In genomic region chr2:219598308-219599078, GRCh38 we compare ENCODE assay signal across 8 cellular contexts. TPM values are rescaled to one million over a fixed set of nuclear protein-coding genes. Genes with fewer than 3 reads are reported as not detected.
A peak's percentile ranks its signal among the peaks of the same experiment; 100 is the strongest.
DNase-seq lines count a peak whose midpoint lies in the region; FAIRE-seq and TF ChIP-seq lines count a peak whose summit lies in the region.

No MANE protein-coding gene starts in this region.

- DNase-seq in ACHN (peak; percentile 9), HAP-1 (ENCODE audit: low spot score in 2 of 2) (peak; percentile 39 to 52), astrocyte (ENCODE audit: low read depth) (no peak), lung microvascular endothelial cell (ENCODE audit: low read depth in 2 of 2) (peak; percentile 33 to 53), GM12891 (ENCODE audit: insufficient read length, low spot score) (no peak), GM19239 (ENCODE audit: insufficient read length, low spot score) (no peak), NCI-H1436 treated with DMSO at 0.1 percent for 48 hours (lab: John Stamatoyannopoulos, UW) (no peak), NCI-H2107 (lab: John Stamatoyannopoulos, UW) (no peak)

- H3K9me3 ChIP-seq in HAP-1, result no peaks in the 10 kb centered on the region
- H3K9me3 ChIP-seq in astrocyte (ENCODE audit: insufficient read depth, low read depth, low read length), result no peaks in the 10 kb centered on the region

- peak overlapping the region; percentile 84 for H3K27ac ChIP-seq in astrocyte (ENCODE audit: low read depth, low read length)

- H4K20me1 ChIP-seq in astrocyte (ENCODE audit: insufficient read depth, low read length), result no peaks in the 10 kb centered on the region

- H3K79me2 ChIP-seq in astrocyte (ENCODE audit: insufficient read depth, low read length), result peaks cover 8% of the 10 kb centered on the region

- H2AFZ ChIP-seq in astrocyte (ENCODE audit: low read depth, low read length), result peak overlapping the region; percentile 84

- H3K27me3 Mint-ChIP-seq in astrocyte (ENCODE audit: low read depth, unreplicated experiment), result no peaks in the 10 kb centered on the region

- FAIRE-seq in astrocyte (lab: Jason Lieb, UNC) (no peak), GM12891 (lab: Jason Lieb, UNC) (no peak), GM19239 (lab: Jason Lieb, UNC) (no peak)

- H3K27ac Mint-ChIP-seq in astrocyte (ENCODE audit: unreplicated experiment), result peak overlapping the region; percentile 99

- H3K4me1 ChIP-seq in HAP-1 (peaks cover 8% of the 10 kb centered on the region), astrocyte (ENCODE audit: insufficient read depth, low read length) (peaks cover 11% of the 10 kb centered on the region)

- in situ Hi-C loops in ACHN (cut with HindIII; ENCODE audit: low pct_ligation_motif_present, low pct_unique_long_range_greater_than_20kb, low sequenced_read_pairs), result no loop called here
- in situ Hi-C loops in HAP-1 (cut with MboI; ENCODE audit: low sequenced_read_pairs), result no loop called here

- H3K4me1 Mint-ChIP-seq in astrocyte (ENCODE audit: low read depth, unreplicated experiment), result peaks cover 28% of the 10 kb centered on the region

- no peaks in the 10 kb centered on the region for H3K36me3 ChIP-seq in HAP-1 (replicated peaks)
- peaks cover 5% of the 10 kb centered on the region for H3K36me3 ChIP-seq in astrocyte (ENCODE audit: insufficient read depth, low read length)

- H3K9ac ChIP-seq in astrocyte (ENCODE audit: low read length), result peak overlapping the region; percentile 91

- H3K4me3 Mint-ChIP-seq in astrocyte (ENCODE audit: unreplicated experiment), result peak overlapping the region; percentile 96

- peaks cover 5% of the 10 kb centered on the region for H3K36me3 Mint-ChIP-seq in astrocyte (ENCODE audit: low read depth, unreplicated experiment)

- no peaks in the 10 kb centered on the region for H3K9me3 Mint-ChIP-seq in astrocyte (ENCODE audit: unreplicated experiment)

- peak overlapping the region; percentile 95 for H3K4me2 ChIP-seq in astrocyte (ENCODE audit: low read length)

- no peak for TF ChIP-seq POLR2A in GM12891 (IDR thresholded peaks at IDR 0.05; ENCODE audit: low read depth, low read length)

- TF ChIP-seq CTCF in astrocyte (IDR thresholded peaks at IDR 0.05; ENCODE audit: insufficient read depth, low read depth, low read length), result no peak

- no peaks in the 10 kb centered on the region for H3K27me3 ChIP-seq in HAP-1 (ENCODE audit: low read depth)
- no peaks in the 10 kb centered on the region for H3K27me3 ChIP-seq in astrocyte (ENCODE audit: insufficient read depth, low read length)

- H3K4me3 ChIP-seq in HAP-1, result peak overlapping the region; percentile 82
- peak overlapping the region; percentile 93 for H3K4me3 ChIP-seq in astrocyte (ENCODE audit: insufficient read depth, low read depth, low read length)

TF ChIP-seq in GM12891, 5 proteins besides CTCF, POLR2A, EP300 and RAD21:
- TF ChIP-seq PAX5 (IDR thresholded peaks at IDR 0.05; ENCODE audit: insufficient read depth, low read length, severe bottlenecking) (no peak), POU2F2 (IDR thresholded peaks at IDR 0.05; ENCODE audit: low read depth, low read length) (no peak), POLR2AphosphoS5 (IDR thresholded peaks at IDR 0.05; ENCODE audit: low read depth, low read length) (no peak), TAF1 (IDR thresholded peaks at IDR 0.05; ENCODE audit: low read depth, low read length) (no peak), SPI1 (IDR thresholded peaks at IDR 0.05; ENCODE audit: low read depth, low read length) (no peak)

RNA-seq across cellular contexts. Expression of gene STK11IP, which starts 0.8 kb away (rescaled TPM):
- total RNA-seq in astrocyte, result 24.9 TPM in 2 replicates
- 8.1 and 8.7 TPM in 2 replicates for total RNA-seq in lung microvascular endothelial cell
- 15.1 TPM for polyA plus RNA-seq in GM12891 (2012; ENCODE audit: low read depth, missing spikeins)

RNA-seq across cellular contexts. Expression of gene INHA, which starts 26.4 kb away (rescaled TPM):
- total RNA-seq in astrocyte, result 0.52 and 0.99 TPM in 2 replicates
- not detected in 2 replicates for total RNA-seq in lung microvascular endothelial cell
- not detected for polyA plus RNA-seq in GM12891 (2012; ENCODE audit: low read depth, missing spikeins)

RNA-seq across cellular contexts. Expression of gene OBSL1, which starts 27.2 kb away (rescaled TPM):
- total RNA-seq in astrocyte (77.5 and 88.1 TPM in 2 replicates), lung microvascular endothelial cell (13.9 and 28.6 TPM in 2 replicates)
- polyA plus RNA-seq in GM12891 (2012; ENCODE audit: low read depth, missing spikeins), result 0.08 TPM

RNA-seq across cellular contexts. Expression of gene SLC4A3, which starts 28.9 kb away (rescaled TPM):
- 10.9 and 11.2 TPM in 2 replicates for total RNA-seq in astrocyte
- under 0.01 and 0.22 TPM in 2 replicates for total RNA-seq in lung microvascular endothelial cell
- not detected for polyA plus RNA-seq in GM12891 (2012; ENCODE audit: low read depth, missing spikeins)

RNA-seq across cellular contexts. Expression of gene TMEM198, which starts 54.7 kb away (rescaled TPM):
- total RNA-seq in astrocyte (3.8 TPM in 2 replicates), lung microvascular endothelial cell (not detected in 2 replicates)
- 0.50 TPM for polyA plus RNA-seq in GM12891 (2012; ENCODE audit: low read depth, missing spikeins)

Comparison
In these comparisons a context has a peak if more than half of its experiments do, and no peak if none do; other contexts are left out.
1. DNase-seq: peak in ACHN (single experiment), HAP-1 (2 of 2) and lung microvascular endothelial cell (2 of 2); none in astrocyte (single experiment), GM12891 (single experiment), GM19239 (single experiment), NCI-H1436 treated with DMSO at 0.1 percent for 48 hours (single experiment) and NCI-H2107 (single experiment).